Comparison of ENCODE assay signal across 1 cellular context in genomic region chr1:228004887-228005462, GRCh38.
TF ChIP-seq lines count a peak whose summit lies in the region.

No MANE protein-coding gene starts in this region.

TF ChIP-seq in K562, 482 proteins besides CTCF, POLR2A, EP300 and RAD21:
- TF ChIP-seq CTCFL (IDR thresholded peaks at IDR 0.05; ENCODE audit: borderline replicate concordance, insufficient read depth, low read depth, low read length, poor library complexity, severe bottlenecking) (peak; percentile 18), ZNF583 (CRISPR knock-in tag; IDR thresholded peaks at IDR 0.05) (no peak), FUS (optimal IDR thresholded peaks at IDR 0.05; ENCODE audit: low read depth, low read length) (no peak)
